Comparison of ENCODE assay signal across 17 cellular contexts in genomic region chr17:444879-445454, GRCh38. TPM values are rescaled to one million over a fixed set of nuclear protein-coding genes. Genes with fewer than 3 reads are reported as not detected.
DNase-seq lines count a peak whose midpoint lies in the region.
"Had no signal": no experiment of that assay in that cellular context is flagged by ENCODE, and none has a peak within 500 bp of the region (broad histone marks: within the 10 kb centered on the region; RNA-seq: fewer than 3 reads in every experiment).

No MANE protein-coding gene starts in this region.

- intact Hi-C loops in activated naive CD4-positive, alpha-beta T cell treated with anti-CD3 and anti-CD28 coated beads for 36 hours (cut with micrococcal nuclease): no loop called here
- intact Hi-C loops in activated T-helper 1 cell treated with anti-CD3 and anti-CD28 coated beads, Interleukin-12 subunit alpha, Interleukin-12 subunit beta, Interleukin-2, Interleukin-4 antibody, amounts not matched to agents 30 ng/mL and 10 ng/mL and 1 ng/mL, durations not matched to agents 14 hours and 24 hours and 36 hours (cut with micrococcal nuclease): no loop called here

- H4K91ac ChIP-seq in neuronal stem cell (ENCODE audit: low read depth, low read length, poor library complexity): no peak overlapping the region

- H2AK5ac ChIP-seq in neuronal stem cell (ENCODE audit: low read depth, low read length): no peak overlapping the region

- H3K36me3 Mint-ChIP-seq in activated naive CD4-positive, alpha-beta T cell treated with anti-CD3 and anti-CD28 coated beads for 36 hours (ENCODE audit: low read depth): peaks cover 9% of the 10 kb centered on the region
- H3K36me3 Mint-ChIP-seq in activated T-helper 1 cell treated with anti-CD3 and anti-CD28 coated beads, Interleukin-12 subunit alpha, Interleukin-12 subunit beta, Interleukin-2, Interleukin-4 antibody, amounts not matched to agents 30 ng/mL and 10 ng/mL and 1 ng/mL, durations not matched to agents 14 hours and 24 hours and 36 hours (ENCODE audit: low read depth): peaks cover 50% of the 10 kb centered on the region

- H2BK5ac ChIP-seq in neuronal stem cell (ENCODE audit: low read length): no peak overlapping the region

- H2BK15ac ChIP-seq in neuronal stem cell (ENCODE audit: low read length): peak overlapping the region; percentile 1

- H3K18ac ChIP-seq in neuronal stem cell (ENCODE audit: low read length): peak overlapping the region; percentile 80

- no peak overlapping the region for H3K4ac ChIP-seq in neuronal stem cell (ENCODE audit: low read length)

- H3K9ac ChIP-seq in neuronal stem cell (ENCODE audit: low read depth, low read length, poor library complexity): no peak overlapping the region

- H2BK12ac ChIP-seq in neuronal stem cell (ENCODE audit: low read length): no peak overlapping the region

- peak overlapping the region; percentile 30 for H4K8ac ChIP-seq in neuronal stem cell (ENCODE audit: low read depth, low read length)

- no peaks in the 10 kb centered on the region for H3K27me3 Mint-ChIP-seq in activated naive CD4-positive, alpha-beta T cell treated with anti-CD3 and anti-CD28 coated beads for 36 hours (ENCODE audit: low read depth)
- no peaks in the 10 kb centered on the region for H3K27me3 Mint-ChIP-seq in activated T-helper 1 cell treated with anti-CD3 and anti-CD28 coated beads, Interleukin-12 subunit alpha, Interleukin-12 subunit beta, Interleukin-2, Interleukin-4 antibody, amounts not matched to agents 30 ng/mL and 10 ng/mL and 1 ng/mL, durations not matched to agents 14 hours and 24 hours and 36 hours (ENCODE audit: insufficient read depth)

- H3K23ac ChIP-seq in neuronal stem cell (ENCODE audit: low read depth, low read length, poor library complexity): no peak overlapping the region

- peaks cover 22% of the 10 kb centered on the region for H3K4me1 Mint-ChIP-seq in activated naive CD4-positive, alpha-beta T cell treated with anti-CD3 and anti-CD28 coated beads for 36 hours (ENCODE audit: low read depth)
- peaks cover 27% of the 10 kb centered on the region for H3K4me1 Mint-ChIP-seq in activated T-helper 1 cell treated with anti-CD3 and anti-CD28 coated beads, Interleukin-12 subunit alpha, Interleukin-12 subunit beta, Interleukin-2, Interleukin-4 antibody, amounts not matched to agents 30 ng/mL and 10 ng/mL and 1 ng/mL, durations not matched to agents 14 hours and 24 hours and 36 hours (ENCODE audit: low read depth)

- H3K4me1 ChIP-seq in neuronal stem cell (ENCODE audit: control insufficient read depth in 2 of 2, insufficient read depth in 1 of 2, low read depth in 1 of 2, low read length in 2 of 2): peaks cover 0 to 6% of the 10 kb centered on the region in 2 donors

- H3K27ac Mint-ChIP-seq in activated naive CD4-positive, alpha-beta T cell treated with anti-CD3 and anti-CD28 coated beads for 36 hours: peak overlapping the region; percentile 80
- H3K27ac Mint-ChIP-seq in activated T-helper 1 cell treated with anti-CD3 and anti-CD28 coated beads, Interleukin-12 subunit alpha, Interleukin-12 subunit beta, Interleukin-2, Interleukin-4 antibody, amounts not matched to agents 30 ng/mL and 10 ng/mL and 1 ng/mL, durations not matched to agents 14 hours and 24 hours and 36 hours: peak overlapping the region; percentile 73

- no peak overlapping the region for H2AFZ ChIP-seq in neuronal stem cell (ENCODE audit: low read length)

- no CpG with 5 or more reads among the region's 7 CpGs for WGBS in neuronal stem cell (ENCODE audit: extremely low coverage in 2 of 2, insufficient read length in 2 of 2, insufficient replicate concordance in 1 of 2), 2 donors

- H3K9me3 Mint-ChIP-seq in activated naive CD4-positive, alpha-beta T cell treated with anti-CD3 and anti-CD28 coated beads for 36 hours: no peaks in the 10 kb centered on the region
- no peaks in the 10 kb centered on the region for H3K9me3 Mint-ChIP-seq in activated T-helper 1 cell treated with anti-CD3 and anti-CD28 coated beads, Interleukin-12 subunit alpha, Interleukin-12 subunit beta, Interleukin-2, Interleukin-4 antibody, amounts not matched to agents 30 ng/mL and 10 ng/mL and 1 ng/mL, durations not matched to agents 14 hours and 24 hours and 36 hours

- H3K4me2 ChIP-seq in neuronal stem cell (ENCODE audit: insufficient read depth, low read length, poor library complexity, severe bottlenecking): no peak overlapping the region

- H3K79me1 ChIP-seq in neuronal stem cell (ENCODE audit: low read depth, low read length): peaks cover 10% of the 10 kb centered on the region

- no peak overlapping the region for H2BK120ac ChIP-seq in neuronal stem cell (ENCODE audit: low read depth, low read length)

- no peak overlapping the region for H3K4me3 Mint-ChIP-seq in activated naive CD4-positive, alpha-beta T cell treated with anti-CD3 and anti-CD28 coated beads for 36 hours
- H3K4me3 Mint-ChIP-seq in activated T-helper 1 cell treated with anti-CD3 and anti-CD28 coated beads, Interleukin-12 subunit alpha, Interleukin-12 subunit beta, Interleukin-2, Interleukin-4 antibody, amounts not matched to agents 30 ng/mL and 10 ng/mL and 1 ng/mL, durations not matched to agents 14 hours and 24 hours and 36 hours: no peak overlapping the region

- no peak overlapping the region for H3K4me3 ChIP-seq in neuronal stem cell (ENCODE audit: low read length in 2 of 2)

- H3K36me3 ChIP-seq in neuronal stem cell (replicated peaks in 1 of 2; ENCODE audit: control insufficient read depth in 2 of 2, insufficient read depth in 2 of 2, low read length in 2 of 2): peaks cover 5 to 29% of the 10 kb centered on the region in 2 donors

- H3K14ac ChIP-seq in neuronal stem cell (ENCODE audit: low read length): peak overlapping the region; percentile 38

- CTCF ChIA-PET in activated naive CD4-positive, alpha-beta T cell treated with anti-CD3 and anti-CD28 coated beads for 36 hours (lab: Charles Lee): interaction anchor here (0.5 to 1.4 kb wide), 4 partner anchors 8 to 256 kb away, joined by 3 to 10 read pairs (median 5); no protein-coding TSS in a partner anchor

- H3K27me3 ChIP-seq in neuronal stem cell (ENCODE audit: control insufficient read depth in 3 of 3, insufficient read depth in 3 of 3, low read depth in 1 of 3, low read length in 3 of 3): no peaks in the 10 kb centered on the region

- DNase-seq in NCI-H82 (lab: John Stamatoyannopoulos, UW): peak; percentile 46
- DNase-seq in NCI-H82 treated with DMSO at 0.1 percent for 48 hours (lab: John Stamatoyannopoulos, UW; ENCODE audit: unreplicated experiment): no peak
- DNase-seq in activated naive CD4-positive, alpha-beta T cell treated with anti-CD3 and anti-CD28 coated beads for 36 hours: no peak
- DNase-seq in activated naive CD4-positive, alpha-beta T cell treated with anti-CD3 and anti-CD28 coated beads, Interleukin-2, amount 50 U/mL, for 16 hours: no peak
- no peak for DNase-seq in activated T-helper 1 cell treated with anti-CD3 and anti-CD28 coated beads, Interleukin-12 subunit alpha, Interleukin-12 subunit beta, Interleukin-2, Interleukin-4 antibody, amounts not matched to agents 30 ng/mL and 10 ng/mL and 1 ng/mL, durations not matched to agents 14 hours and 24 hours and 36 hours (ENCODE audit: low spot score)
- DNase-seq in neuronal stem cell (ENCODE audit: low spot score): no peak
- no peak for DNase-seq in NAMALWA (ENCODE audit: low spot score)
- no peak for DNase-seq in amniotic stem cell (lab: John Stamatoyannopoulos, UW)
- DNase-seq: DMS 273 treated with DMSO at 0.1 percent for 48 hours, KBM-7, NCI-H187, NCI-H2107, NCI-H510A, NCI-H748 treated with DMSO at 0.1 percent for 48 hours, OCI-M1, Right ventricle myocardium superior had no signal

- H3K9me3 ChIP-seq in neuronal stem cell (replicated peaks in 1 of 2; ENCODE audit: control insufficient read depth in 2 of 2, insufficient read depth in 1 of 2, low read depth in 1 of 2, low read length in 2 of 2): no peaks in the 10 kb centered on the region

- peak overlapping the region; percentile 3 for H3K27ac ChIP-seq in neuronal stem cell (replicated peaks; ENCODE audit: low read length)
- H3K27ac ChIP-seq: 22Rv1 had no signal

RNA-seq across cellular contexts. Expression of gene RFLNB, which starts 0.8 kb away (rescaled TPM):
- 10 to 100 TPM; 34.3 to 35.6 TPM for total RNA-seq in activated naive CD4-positive, alpha-beta T cell treated with anti-CD3 and anti-CD28 coated beads for 36 hours
- 111 and 112 TPM in 2 replicates for total RNA-seq in activated T-helper 1 cell treated with anti-CD3 and anti-CD28 coated beads, Interleukin-12 subunit alpha, Interleukin-12 subunit beta, Interleukin-2, Interleukin-4 antibody, amounts not matched to agents 30 ng/mL and 10 ng/mL and 1 ng/mL, durations not matched to agents 14 hours and 24 hours and 36 hours
- polyA plus RNA-seq in neuronal stem cell (2013, experiment 1 of 2): 16.8 TPM
- 18.1 TPM for polyA plus RNA-seq in neuronal stem cell (2013, experiment 2 of 2)
